Comparison of ENCODE assay signal across 13 cellular contexts in the genomic region with DNA sequence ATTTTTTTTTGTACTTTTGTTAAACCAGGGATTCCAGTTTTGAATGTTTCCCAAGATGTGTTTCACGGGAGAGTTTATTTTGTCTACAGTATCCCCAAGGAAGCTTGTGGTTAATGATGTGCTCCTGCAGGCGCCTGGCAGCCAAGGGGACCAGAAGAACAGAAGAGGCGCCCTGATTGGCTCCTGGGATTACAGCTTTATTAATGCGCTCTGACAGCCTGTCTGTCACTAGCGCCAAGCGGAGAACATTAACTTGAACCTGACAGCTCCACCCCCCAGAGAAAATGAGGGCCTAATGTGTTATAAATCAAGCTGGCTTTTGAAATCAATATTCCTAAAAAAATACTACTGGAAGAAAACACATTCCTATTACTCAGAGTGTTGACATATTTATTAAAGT. TPM values are rescaled to one million over a fixed set of nuclear protein-coding genes. Genes with fewer than 3 reads are reported as not detected.
"Had no signal": no experiment of that assay in that cellular context is flagged by ENCODE, and none has a peak within 500 bp of the region (broad histone marks: within the 10 kb centered on the region; RNA-seq: fewer than 3 reads in every experiment).

No MANE protein-coding gene starts in this region.

- H3K27me3 ChIP-seq: ascending aorta had no signal

- H3K4me1 ChIP-seq: psoas muscle had no signal

- H3K27ac ChIP-seq: ascending aorta, psoas muscle, right lobe of liver had no signal

- H3K36me3 ChIP-seq: ascending aorta, right lobe of liver had no signal

- H3K9me3 ChIP-seq: ascending aorta, psoas muscle, right lobe of liver had no signal

- H3K4me3 ChIP-seq: ascending aorta, psoas muscle, right lobe of liver had no signal

- FAIRE-seq: bronchial epithelial cell had no signal

- DNase-seq: activated CD4-positive, alpha-beta T cell treated with anti-CD3 and anti-CD28 coated beads for 1 hour; activated CD4-positive, alpha-beta T cell treated with anti-CD3 and anti-CD28 coated beads, Interleukin-2, amount 50 U/mL, for 48 hours; activated naive CD4-positive, alpha-beta T cell treated with anti-CD3 and anti-CD28 coated beads, Interleukin-2, amount 10 ng/mL, durations not matched to agents 7 days and 5 days; dermis blood vessel endothelial cell; effector memory CD8-positive, alpha-beta T cell; hippocampal formation; psoas muscle; right lobe of liver; stimulated activated naive CD8-positive, alpha-beta T cell treated with anti-CD3 and anti-CD28 coated beads, Interleukin-15, amount 100 ng/mL, for 72 hours had no signal

RNA-seq across cellular contexts. Expression of a gene that starts 5.0 kb away (rescaled TPM):
- total RNA-seq: activated T-helper 2 cell treated with anti-CD3 and anti-CD28 coated beads, Interferon-gamma antibody, Interleukin-2, Interleukin-4, amounts not matched to agents 10 μg/mL and 5 μg/mL and 100 μg/mL, durations not matched to agents 14 hours and 24 hours and 36 hours; T-helper 1 cell treated with Interleukin-12 subunit alpha and Interleukin-12 subunit beta and Interleukin-4 antibody, amounts not matched to agents 30 ng/mL and 1 ng/mL, for 36 hours had no signal
